7 cellular contexts compared by ENCODE assay signal in the genomic region with DNA sequence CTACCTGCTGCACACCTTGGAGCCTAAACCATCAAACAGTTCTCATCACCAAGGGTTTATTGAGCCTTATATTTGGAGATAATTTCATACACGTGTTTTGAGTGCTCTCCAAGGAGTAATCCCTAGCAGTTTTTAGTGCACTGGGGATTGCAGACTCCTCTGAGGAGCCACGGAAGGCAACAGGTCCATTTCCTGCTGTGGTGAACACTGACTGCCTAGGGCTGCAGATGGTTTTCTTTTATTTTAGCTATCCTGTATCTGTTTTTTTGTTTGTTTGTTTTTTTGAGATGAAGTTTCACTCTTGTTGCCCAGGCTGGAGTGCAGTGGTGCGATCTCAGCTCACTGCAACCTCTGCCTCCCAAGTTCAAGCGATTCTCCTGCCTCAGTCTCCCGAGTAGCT.
DNase-seq lines count a peak whose midpoint lies in the region; ATAC-seq and TF ChIP-seq lines count a peak whose summit lies in the region.
"Not testable (repeated sequence)": the region's sequence is repeated elsewhere in the genome, so short reads cannot be mapped to it uniquely, and the experiment has no call there.

No MANE protein-coding gene starts in this region.

- H2BK12ac ChIP-seq in H9 (ENCODE audit: insufficient read length, low read depth, low read length), result not testable (repeated sequence)

- peaks cover 13% of the 10 kb centered on the region for H3K9me3 ChIP-seq in BLaER1
- not testable (repeated sequence) for H3K9me3 ChIP-seq in H9 (ENCODE audit: control insufficient read depth, low read depth, low read length); endodermal cell (ENCODE audit: control insufficient read depth, low read length)

- H3K56ac ChIP-seq in H9 (ENCODE audit: insufficient read length, low read depth, low read length), result not testable (repeated sequence)

- H3K4me1 ChIP-seq in BLaER1, result peaks cover 25% of the 10 kb centered on the region
- H3K4me1 ChIP-seq in H9 (ENCODE audit: insufficient read depth, low read length); endodermal cell (ENCODE audit: control insufficient read depth, insufficient read depth, low read length): not testable (repeated sequence)

- H3K79me2 ChIP-seq in H9 (ENCODE audit: insufficient read depth, low read length), result not testable (repeated sequence)

- peak; percentile 12 for DNase-seq in H9
- peak; percentile 60 for DNase-seq in NCI-H69 (lab: John Stamatoyannopoulos, UW)
- DNase-seq in endodermal cell, result peak; percentile 29
- DNase-seq in Right ventricle myocardium inferior (ENCODE audit: missing footprints), result peak; percentile 9

- H3K18ac ChIP-seq in H9 (ENCODE audit: insufficient read length, low read depth, low read length), result not testable (repeated sequence)

- H3K4me1 Mint-ChIP-seq in H9, result peaks cover 4 to 11% of the 10 kb centered on the region in 2 experiments; a peak in 3 of 4 replicates
- H3K4me1 Mint-ChIP-seq in brain, result peaks cover 23% of the 10 kb centered on the region
- not testable (repeated sequence) for H3K4me1 Mint-ChIP-seq in endodermal cell, nephron

- not testable (repeated sequence) for H3K79me1 ChIP-seq in H9 (ENCODE audit: insufficient read depth, low read depth, low read length, poor library complexity, severe bottlenecking)

- H2BK15ac ChIP-seq in H9 (ENCODE audit: low read depth, low read length), result not testable (repeated sequence)

- not testable (repeated sequence) for H4K8ac ChIP-seq in H9 (replicated peaks; ENCODE audit: insufficient read length, low read depth, low read length)

- H2BK5ac ChIP-seq in H9 (ENCODE audit: insufficient read length, low read length), result not testable (repeated sequence)

- H2BK20ac ChIP-seq in H9 (ENCODE audit: low read depth, low read length, poor library complexity, severe bottlenecking), result not testable (repeated sequence)

- intact Hi-C loops in Right ventricle myocardium inferior (cut with DNase I), result not testable (repeated sequence)

- H3K23me2 ChIP-seq in H9 (ENCODE audit: insufficient read length, low read depth, low read length, poor library complexity, severe bottlenecking), result not testable (repeated sequence)

- H3K9ac ChIP-seq in BLaER1; H9 (ENCODE audit: extremely low read depth, insufficient read length, low read length); endodermal cell (ENCODE audit: extremely low read depth, low read length, poor library complexity, severe bottlenecking): not testable (repeated sequence)

- peak overlapping the region; percentile 30 for H3K4me2 ChIP-seq in BLaER1
- not testable (repeated sequence) for H3K4me2 ChIP-seq in H9 (ENCODE audit: insufficient read depth, insufficient read length, low read length)

- not testable (repeated sequence) for H2AFZ ChIP-seq in H9 (ENCODE audit: low read length)

- H3K36me3 ChIP-seq in BLaER1, result peaks cover 15% of the 10 kb centered on the region
- H3K36me3 ChIP-seq in endodermal cell (ENCODE audit: control insufficient read depth, insufficient read depth, low read length), result not testable (repeated sequence)

- H3T11ph ChIP-seq in H9 (ENCODE audit: low read length), result not testable (repeated sequence)

- H3K36me3 Mint-ChIP-seq in H9 (ENCODE audit: insufficient read depth in 1 of 3, low read depth in 3 of 3) (peaks cover 11 to 18% (median 14%) of the 10 kb centered on the region in 3 experiments), brain (peaks cover 15% of the 10 kb centered on the region), nephron (ENCODE audit: low read depth) (peaks cover 10% of the 10 kb centered on the region)
- H3K36me3 Mint-ChIP-seq in endodermal cell (ENCODE audit: low read depth), result not testable (repeated sequence)

- not testable (repeated sequence) for H3K27ac Mint-ChIP-seq in H9, endodermal cell
- H3K27ac Mint-ChIP-seq in brain, result peak overlapping the region in 3 of 5 experiments; percentile 15 to 61 (median 44)
- H3K27ac Mint-ChIP-seq in nephron, result peak overlapping the region; percentile 49 to 67 (median 61)

- not testable (repeated sequence) for H2AK5ac ChIP-seq in H9 (ENCODE audit: insufficient read length, low read length)

- not testable (repeated sequence) for H4K20me1 ChIP-seq in BLaER1; H9 (ENCODE audit: control insufficient read depth, insufficient read depth, insufficient read length)

- H3K9me3 Mint-ChIP-seq in H9, result peaks cover 12 to 15% of the 10 kb centered on the region in 2 experiments
- peaks cover 10 to 24% (median 21%) of the 10 kb centered on the region in 5 experiments for H3K9me3 Mint-ChIP-seq in brain
- H3K9me3 Mint-ChIP-seq in endodermal cell, result peaks cover 10% of the 10 kb centered on the region
- peaks cover 11% of the 10 kb centered on the region for H3K9me3 Mint-ChIP-seq in nephron

- H3K14ac ChIP-seq in H9 (ENCODE audit: insufficient read depth, low read length), result not testable (repeated sequence)

- not testable (repeated sequence) for H4K5ac ChIP-seq in H9 (ENCODE audit: insufficient read length, low read depth, low read length)

- not testable (repeated sequence) for TF ChIP-seq CTCF in H9 (conservative IDR thresholded peaks at IDR 0.05); brain (conservative IDR thresholded peaks at IDR 0.05); endodermal cell (conservative IDR thresholded peaks at IDR 0.05); nephron (IDR thresholded peaks at IDR 0.05; ENCODE audit: unreplicated experiment in 3 of 3)

- not testable (repeated sequence) for H3K27me3 ChIP-seq in BLaER1; H9 (ENCODE audit: insufficient read depth, low read length); endodermal cell (ENCODE audit: control insufficient read depth, insufficient read depth, low read length, poor library complexity, severe bottlenecking)

- not testable (repeated sequence) for H3K27me3 Mint-ChIP-seq in H9 (ENCODE audit: low read depth); brain; endodermal cell (ENCODE audit: insufficient read depth); nephron (ENCODE audit: low read depth)

- not testable (repeated sequence) for H3K4me3 Mint-ChIP-seq in H9, brain, endodermal cell, nephron

- not testable (repeated sequence) for H3K23ac ChIP-seq in H9 (ENCODE audit: insufficient read length, low read depth, low read length)

- not testable (repeated sequence) for H3K4ac ChIP-seq in H9 (ENCODE audit: low read depth, low read length)

- H3K27ac ChIP-seq in BLaER1; H9 (ENCODE audit: insufficient read length, low read depth, low read length); endodermal cell (ENCODE audit: low read depth, low read length): not testable (repeated sequence)

- WGBS in H9 (ENCODE audit: extremely low coverage, insufficient read length, low lambda C conversion rate), result no CpG with 5 or more reads among the region's 5 CpGs
- WGBS in endodermal cell (ENCODE audit: insufficient coverage in 1 of 2, insufficient read length in 1 of 2), 2 experiments, result 73 to 86% methylated on average over 3 to 5 of the region's 5 CpGs

- H2BK120ac ChIP-seq in H9 (ENCODE audit: low read depth, low read length, poor library complexity, severe bottlenecking), result not testable (repeated sequence)

- not testable (repeated sequence) for H3K4me3 ChIP-seq in BLaER1; endodermal cell (ENCODE audit: low read length)

- ATAC-seq in Right ventricle myocardium inferior, result not testable (repeated sequence)

- not testable (repeated sequence) for H4K91ac ChIP-seq in H9 (ENCODE audit: insufficient read length, low read depth, low read length)

Comparison
In these comparisons a context has a peak if more than half of its experiments do, and no peak if none do; other contexts are left out.
1. DNase-seq: peak in every context shown above with its lines; median percentile 60 in NCI-H69; 29 in endodermal cell; 12 in H9; 9 in Right ventricle myocardium inferior.